11 cellular contexts compared by ENCODE assay signal in the genomic region with DNA sequence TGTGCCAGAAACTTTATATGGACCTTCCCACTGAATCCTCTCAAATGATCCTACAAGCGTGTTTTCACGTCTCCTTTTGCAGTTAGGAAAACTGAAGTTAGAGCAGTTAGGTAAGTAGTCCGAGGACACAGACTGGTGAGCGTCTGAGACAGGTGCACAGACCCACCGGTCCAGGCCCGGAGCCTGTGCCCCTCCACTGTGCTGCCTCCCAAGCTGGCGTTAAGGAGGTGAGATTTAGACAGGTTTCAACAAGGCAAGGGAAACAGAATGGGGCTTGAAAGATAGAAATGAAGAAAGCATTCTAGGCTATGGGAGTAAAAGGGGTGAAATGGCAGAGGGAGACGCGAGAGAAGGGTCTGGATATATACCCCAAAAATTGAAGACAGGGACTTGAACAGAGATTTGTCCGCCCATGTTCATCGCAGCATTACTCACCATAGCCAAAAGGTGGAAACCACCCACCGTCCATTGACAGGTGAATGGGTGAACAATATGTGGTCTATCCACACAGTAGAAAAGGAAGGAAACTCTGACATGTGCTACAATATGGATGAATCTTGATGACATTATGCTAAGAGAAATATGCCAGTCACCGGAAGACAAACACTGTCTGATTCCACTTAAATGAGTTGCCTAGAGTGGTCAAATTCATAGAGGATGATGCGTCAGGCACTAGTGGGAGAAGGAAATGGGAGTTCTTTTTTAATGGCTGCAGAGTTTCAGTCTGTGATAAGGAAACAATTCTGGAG. TPM values are rescaled to one million over a fixed set of nuclear protein-coding genes. Genes with fewer than 3 reads are reported as not detected.
DNase-seq lines count a peak whose midpoint lies in the region; ATAC-seq and TF ChIP-seq lines count a peak whose summit lies in the region.
"Had no signal": no experiment of that assay in that cellular context is flagged by ENCODE, and none has a peak within 500 bp of the region (broad histone marks: within the 10 kb centered on the region; RNA-seq: fewer than 3 reads in every experiment).

No MANE protein-coding gene starts in this region.

- H3K4me3 ChIP-seq in A673 (ENCODE audit: low read depth, low read length, poor library complexity, severe bottlenecking) (no peak overlapping the region), astrocyte of the spinal cord (ENCODE audit: low read depth, low read length) (no peak overlapping the region), upper lobe of left lung (no peak overlapping the region)

- 87 to 90% methylated on average over 14 of the region's 14 CpGs for WGBS in upper lobe of left lung, 2 donors

- no peak for TF ChIP-seq EP300 in upper lobe of left lung (IDR thresholded peaks at IDR 0.05)

- H3K27me3 ChIP-seq in A673 (replicated peaks; ENCODE audit: insufficient read depth, low read depth, low read length, poor library complexity) (no peaks in the 10 kb centered on the region), upper lobe of left lung (no peaks in the 10 kb centered on the region)

- H3K4me1 ChIP-seq in A673 (ENCODE audit: insufficient read depth, low read length, poor library complexity, severe bottlenecking) (peaks cover 85% of the 10 kb centered on the region), upper lobe of left lung (peaks cover 0 to 6% (median 0%) of the 10 kb centered on the region in 4 donors)

- no TSS peak for BruUV-seq in A673 (replicated peaks; lab: Mats Ljungman, UMichigan)

- no peak for TF ChIP-seq POLR2A in upper lobe of left lung (IDR thresholded peaks at IDR 0.05)

- CTCF ChIA-PET in A673 (lab: Charles Lee) = interaction anchor here (0.7 kb wide), 1 partner anchor 45 kb away, joined by 3 read pairs; no protein-coding TSS in a partner anchor

- no peak for TF ChIP-seq CTCF in A673 (conservative IDR thresholded peaks at IDR 0.05; ENCODE audit: low read depth, low read length)
- TF ChIP-seq CTCF in astrocyte of the spinal cord (IDR thresholded peaks at IDR 0.05; ENCODE audit: low read depth, low read length) = no peak
- no peak for TF ChIP-seq CTCF in upper lobe of left lung (IDR thresholded peaks at IDR 0.05)
- TF ChIP-seq CTCF in omental fat pad (IDR thresholded peaks at IDR 0.05) = no peak

- H3K27ac ChIP-seq in A673 (ENCODE audit: low read depth, low read length, poor library complexity, severe bottlenecking) (peak overlapping the region; percentile 99), upper lobe of left lung (no peak overlapping the region)
- H3K27ac ChIP-seq: HL-60 had no signal

- ATAC-seq in upper lobe of left lung (ENCODE audit: low FRiP score in 2 of 2) = no peak
- no peak for ATAC-seq in omental fat pad (ENCODE audit: low FRiP score)

- no peak for DNase-seq in A673 (ENCODE audit: low spot score)
- DNase-seq in HS-27A (ENCODE audit: low read depth) = peak; percentile 68
- DNase-seq in astrocyte of the spinal cord (ENCODE audit: low read depth, low spot score) = peak; percentile 59
- peak; percentile 36 for DNase-seq in islet precursor cell
- no peak for DNase-seq in NCI-H526 treated with DMSO at 0.1 percent for 48 hours (lab: John Stamatoyannopoulos, UW)
- DNase-seq in upper lobe of left lung = no peak
- no peak for DNase-seq in omental fat pad (ENCODE audit: low spot score)
- no peak for DNase-seq in nucleus accumbens (lab: John Stamatoyannopoulos, UW)
- DNase-seq: activated T-cell treated with anti-CD3 and anti-CD28 coated beads, Interleukin-2, amount 50 U/mL, for 72 hours; NCI-H1436 had no signal

- H3K9me3 ChIP-seq in A673 (ENCODE audit: low read depth, low read length, poor library complexity, severe bottlenecking) (no peaks in the 10 kb centered on the region), upper lobe of left lung (no peaks in the 10 kb centered on the region)

- intact Hi-C loops in A673 (cut with micrococcal nuclease; ENCODE audit: unreplicated experiment) = loop anchor here (1.0 to 5.0 kb wide), 3 partner anchors 16 to 1585 kb away; partner anchors contain the start of gene PKP1

- no peaks in the 10 kb centered on the region for H3K36me3 ChIP-seq in A673 (ENCODE audit: insufficient read depth, low read length, poor library complexity, severe bottlenecking)
- H3K36me3 ChIP-seq in upper lobe of left lung = no peaks in the 10 kb centered on the region

- POLR2A ChIA-PET in A673 (lab: Charles Lee; ENCODE audit: low non-redundant PET) = interaction anchor here (1.9 kb wide), 1 partner anchor 15 kb away, joined by 9 read pairs; the partner anchor contains the start of gene PKP1

- in situ Hi-C loops in astrocyte of the spinal cord (cut with HindIII; ENCODE audit: low sequenced_read_pairs) = no loop called here

RNA-seq across cellular contexts. Expression of gene PKP1, which starts 15.7 kb away (rescaled TPM):
- 492 and 535 TPM in 2 replicates for total RNA-seq in A673 (2021)
- total RNA-seq in upper lobe of left lung = 1 to 10 TPM in 5 of 6 donors, under 1 TPM in 1; 0.86 to 4.9 (median 2.5) TPM
- total RNA-seq in omental fat pad = 1 to 10 TPM in 3 of 4 donors, under 1 TPM in 1; 0.93 to 9.6 (median 3.6) TPM
- total RNA-seq: activated T-cell treated with anti-CD3 and anti-CD28 coated beads, Interleukin-2, amount 50 U/mL, for 72 hours had no signal

Comparison
In these comparisons a context has a peak if more than half of its experiments do, and no peak if none do; other contexts are left out.
1. DNase-seq: peak in HS-27A (single experiment), astrocyte of the spinal cord (single experiment) and islet precursor cell (single experiment); none in A673 (single experiment), NCI-H526 treated with DMSO at 0.1 percent for 48 hours (single experiment), upper lobe of left lung (0 of 2), omental fat pad (single experiment) and nucleus accumbens (0 of 56).
2. RNA of gene PKP1, which starts 15.7 kb away (total RNA-seq): 492 to 535 TPM in A673; 0.93 to 9.6 TPM in omental fat pad and 0.86 to 4.9 TPM in upper lobe of left lung; every median in the first group is over 10 times any median in the second.